In the genomic region with DNA sequence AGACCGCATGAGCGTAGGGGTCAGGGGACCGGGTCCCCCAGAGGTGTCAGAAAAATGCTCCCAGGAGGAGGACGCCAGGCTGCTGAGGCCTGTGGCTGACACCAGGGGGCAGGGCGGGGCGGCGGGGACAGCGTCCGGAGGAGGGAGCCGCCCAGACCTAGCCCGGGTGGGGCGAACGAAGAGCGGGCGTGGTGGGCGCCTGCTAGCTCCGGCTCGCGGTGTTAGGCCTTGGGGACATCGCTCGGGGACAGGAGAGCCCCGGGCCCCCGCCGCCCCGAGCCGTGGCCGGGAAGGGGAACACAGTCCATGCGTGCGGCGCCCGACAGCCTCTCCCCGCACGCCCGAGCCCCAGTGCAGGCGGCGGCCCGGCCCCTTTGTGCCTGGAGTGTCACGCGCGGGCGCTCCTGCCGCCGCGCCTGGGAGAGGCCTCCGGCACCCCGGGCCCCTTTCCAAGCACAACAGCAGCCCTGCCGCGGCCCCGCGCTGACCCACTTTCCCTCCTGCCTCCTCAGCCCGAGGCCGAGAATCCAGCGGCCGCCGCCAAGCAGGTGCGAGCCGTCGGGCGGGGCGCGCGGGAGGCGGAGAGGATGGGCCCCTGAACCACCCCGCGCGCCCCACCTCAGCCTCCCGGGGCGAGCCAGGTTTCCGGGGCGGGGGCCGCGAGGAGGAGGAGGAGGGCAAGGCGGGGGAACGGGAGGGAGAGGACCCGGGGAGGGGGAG, we compare ENCODE assay signal across 8 cellular contexts.
DNase-seq lines count a peak whose midpoint lies in the region; ATAC-seq and TF ChIP-seq lines count a peak whose summit lies in the region.

No MANE protein-coding gene starts in this region.

- peaks cover 0 to 3% (median 2%) of the 10 kb centered on the region in 3 donors for H3K27me3 Mint-ChIP-seq in immature natural killer cell (ENCODE audit: low read depth in 3 of 3)

- TF ChIP-seq CTCF in WERI-Rb-1 (IDR thresholded peaks at IDR 0.05; ENCODE audit: low read depth, low read length) = peak; percentile 79

- peaks cover 21 to 28% of the 10 kb centered on the region in 2 donors for H3K4me1 Mint-ChIP-seq in immature natural killer cell

- in situ Hi-C loops in T47D (cut with HindIII; ENCODE audit: low pct_unique_long_range_greater_than_20kb, low sequenced_read_pairs) = no loop called here

- peak overlapping the region; percentile 48 to 75 (median 66) for H3K4me3 Mint-ChIP-seq in immature natural killer cell

- H3K27me3 ChIP-seq in WERI-Rb-1 (ENCODE audit: insufficient read depth, low read depth, severe bottlenecking) = peaks cover 22% of the 10 kb centered on the region

- peaks cover 0 to 1% (median 0%) of the 10 kb centered on the region in 3 donors for H3K36me3 Mint-ChIP-seq in immature natural killer cell

- peak overlapping the region; percentile 22 for H3K27ac ChIP-seq in WERI-Rb-1

- H3K9me3 ChIP-seq in WERI-Rb-1 (ENCODE audit: severe bottlenecking) = peaks cover 5% of the 10 kb centered on the region

- no peaks in the 10 kb centered on the region for H3K36me3 ChIP-seq in WERI-Rb-1

- no peaks in the 10 kb centered on the region for H3K9me3 Mint-ChIP-seq in immature natural killer cell

- peak; percentile 8 for DNase-seq in NCI-H1694 treated with DMSO at 0.1 percent for 48 hours (lab: John Stamatoyannopoulos, UW)
- no peak for DNase-seq in NCI-H1694 (lab: John Stamatoyannopoulos, UW)
- peak; percentile 74 for DNase-seq in NCI-H146 (lab: John Stamatoyannopoulos, UW)
- peak; percentile 82 for DNase-seq in WERI-Rb-1
- DNase-seq in T47D (ENCODE audit: low read depth in 1 of 2, low spot score in 1 of 2) = peak; percentile 48 to 59
- peak; percentile 69 to 75 (median 75) for DNase-seq in immature natural killer cell
- DNase-seq in stimulated activated CD4-positive, alpha-beta T cell treated with anti-CD3 and anti-CD28 coated beads, Interleukin-12 subunit alpha, Interleukin-12 subunit beta, amount 100 ng/mL, for 4 hours = peak; percentile 85

- peak overlapping the region in 5 of 6 donors; percentile 40 to 77 (median 62) for H3K27ac Mint-ChIP-seq in immature natural killer cell

- peak; percentile 86 for ATAC-seq in HG02798 (IDR thresholded peaks at IDR 0.05; ENCODE audit: poor library complexity, unreplicated experiment)

- H3K4me3 ChIP-seq in WERI-Rb-1 (ENCODE audit: low read depth, low read length) = peak overlapping the region; percentile 52
